1 cellular context compared by ENCODE assay signal in genomic region chr9:684055-684949, GRCh38.
TF ChIP-seq lines count a peak whose summit lies in the region.

No MANE protein-coding gene starts in this region.

TF ChIP-seq in HepG2, 621 proteins besides CTCF, POLR2A, EP300 and RAD21 (continued from another document and continues in another):
- TF ChIP-seq ZNF414 (CRISPR knock-in tag; IDR thresholded peaks at IDR 0.05) (no peak), PRDM10 (CRISPR knock-in tag; IDR thresholded peaks at IDR 0.05; ENCODE audit: low read depth) (no peak), KDM5A (IDR thresholded peaks at IDR 0.05; ENCODE audit: borderline replicate concordance, low read length) (no peak; the same call in 1 of the 2 replicates), ZNF703 (CRISPR knock-in tag; IDR thresholded peaks at IDR 0.05; ENCODE audit: borderline replicate concordance) (no peak), ZNF616 (CRISPR knock-in tag; IDR thresholded peaks at IDR 0.05; ENCODE audit: low read depth) (no peak), NRL (CRISPR knock-in tag; IDR thresholded peaks at IDR 0.05; ENCODE audit: borderline replicate concordance) (no peak), ZNF317 (CRISPR knock-in tag; IDR thresholded peaks at IDR 0.05) (no peak), MLXIP (CRISPR knock-in tag; IDR thresholded peaks at IDR 0.05; ENCODE audit: borderline replicate concordance) (no peak), XBP1 (CRISPR knock-in tag; IDR thresholded peaks at IDR 0.05) (no peak), ZNF225 (CRISPR knock-in tag; IDR thresholded peaks at IDR 0.05) (no peak), POLR2G (IDR thresholded peaks at IDR 0.05; ENCODE audit: low read depth, low read length) (peak; percentile 80), ZC3H4 (CRISPR knock-in tag; IDR thresholded peaks at IDR 0.05; ENCODE audit: borderline replicate concordance) (no peak), CREM (IDR thresholded peaks at IDR 0.05) (no peak), CREM (CRISPR knock-in tag; IDR thresholded peaks at IDR 0.05) (no peak), ZNF570 (CRISPR knock-in tag; IDR thresholded peaks at IDR 0.05; ENCODE audit: borderline replicate concordance) (no peak), ZBTB42 (CRISPR knock-in tag; IDR thresholded peaks at IDR 0.05) (no peak), ZNF224 (CRISPR knock-in tag; IDR thresholded peaks at IDR 0.05) (no peak), SAP130 (CRISPR knock-in tag; IDR thresholded peaks at IDR 0.05; ENCODE audit: low read depth) (peak; percentile 19; the same call in 1 of the 2 replicates), TAF1 (CRISPR knock-in tag; IDR thresholded peaks at IDR 0.05) (peak; percentile 37), AFF4 (CRISPR knock-in tag; IDR thresholded peaks at IDR 0.05) (peak; percentile 6), RBM39 (IDR thresholded peaks at IDR 0.05; ENCODE audit: low read depth, low read length, poor library complexity, severe bottlenecking) (no peak), ATF4 (CRISPR knock-in tag; IDR thresholded peaks at IDR 0.05) (peak in 1 of 2 experiments; percentile 7; a peak in 1 of 4 replicates), ZNF280B (CRISPR knock-in tag; IDR thresholded peaks at IDR 0.05; ENCODE audit: borderline replicate concordance) (no peak), TMF1 (CRISPR knock-in tag; IDR thresholded peaks at IDR 0.05; ENCODE audit: low read depth) (0 out of 2 replicates have a peak, but pooled peaks have one; percentile 20), ZNF704 (CRISPR knock-in tag; IDR thresholded peaks at IDR 0.05; ENCODE audit: borderline replicate concordance) (no peak), DRAP1 (CRISPR knock-in tag; IDR thresholded peaks at IDR 0.05) (peak; percentile 84), U2AF1 (optimal IDR thresholded peaks at IDR 0.05; ENCODE audit: low read depth, low read length) (no peak), ZNF598 (CRISPR knock-in tag; IDR thresholded peaks at IDR 0.05; ENCODE audit: borderline replicate concordance) (no peak), SRSF9 (IDR thresholded peaks at IDR 0.05; ENCODE audit: borderline replicate concordance, insufficient read depth, low read depth, low read length, poor library complexity, severe bottlenecking) (no peak), RELA (CRISPR knock-in tag; IDR thresholded peaks at IDR 0.05) (no peak), RFX3 (CRISPR knock-in tag; IDR thresholded peaks at IDR 0.05) (no peak), ZFP36L1 (CRISPR knock-in tag; IDR thresholded peaks at IDR 0.05) (no peak), ZNF441 (CRISPR knock-in tag; IDR thresholded peaks at IDR 0.05; ENCODE audit: borderline replicate concordance) (no peak), AGO2 (optimal IDR thresholded peaks at IDR 0.05; ENCODE audit: low read depth, low read length) (no peak), HDAC2 (CRISPR knock-in tag; IDR thresholded peaks at IDR 0.05) (no peak), TEAD2 (CRISPR knock-in tag; IDR thresholded peaks at IDR 0.05) (no peak), CCAR2 (optimal IDR thresholded peaks at IDR 0.05; ENCODE audit: low read depth, low read length) (no peak), ZEB1 (IDR thresholded peaks at IDR 0.05; ENCODE audit: insufficient replicate concordance, low read depth) (peak; percentile 26), HIC2 (CRISPR knock-in tag; IDR thresholded peaks at IDR 0.05; ENCODE audit: low read depth) (no peak), PRDM4 (CRISPR knock-in tag; IDR thresholded peaks at IDR 0.05; ENCODE audit: borderline replicate concordance) (no peak), MED8 (CRISPR knock-in tag; IDR thresholded peaks at IDR 0.05; ENCODE audit: insufficient replicate concordance) (no peak), ZNF737 (CRISPR knock-in tag; IDR thresholded peaks at IDR 0.05; ENCODE audit: borderline replicate concordance) (no peak)
